In the genomic region with DNA sequence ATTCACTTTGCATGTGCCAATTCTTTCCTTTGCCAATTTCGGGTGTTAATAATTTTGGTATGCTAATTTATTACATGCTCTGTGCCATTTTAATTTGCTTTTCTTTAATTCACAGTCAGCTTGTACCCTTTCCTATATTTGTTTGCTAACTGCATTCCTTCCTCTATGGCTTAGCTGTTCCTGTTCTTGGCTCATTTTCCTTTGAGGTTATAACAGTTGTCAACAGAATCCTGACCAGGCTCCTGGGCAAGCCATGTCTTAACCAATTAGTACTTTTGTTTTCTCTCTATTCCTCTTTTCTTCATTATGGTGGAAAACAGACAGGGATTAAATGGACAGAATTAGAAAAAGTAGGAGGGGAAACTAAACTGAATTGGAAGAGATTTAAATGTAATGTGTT, we compare ENCODE assay signal across 25 cellular contexts.
A peak's percentile ranks its signal among the peaks of the same experiment; 100 is the strongest.
DNase-seq lines count a peak whose midpoint lies in the region; ATAC-seq and TF ChIP-seq lines count a peak whose summit lies in the region.
"Had no signal": no experiment of that assay in that cellular context is flagged by ENCODE, and none has a peak within 500 bp of the region (broad histone marks: within the 10 kb centered on the region; RNA-seq: fewer than 3 reads in every experiment).

No MANE protein-coding gene starts in this region.

- H3K9me3 ChIP-seq in GM23248 (ENCODE audit: low read depth) (no peaks in the 10 kb centered on the region), smooth muscle cell (replicated peaks; ENCODE audit: low read depth) (no peaks in the 10 kb centered on the region)
- H3K9me3 ChIP-seq: ascending aorta, SK-N-SH, upper lobe of right lung had no signal

- H3K27me3 ChIP-seq in GM23248 (replicated peaks; ENCODE audit: insufficient read depth) = no peaks in the 10 kb centered on the region
- no peaks in the 10 kb centered on the region for H3K27me3 ChIP-seq in smooth muscle cell (ENCODE audit: low read depth)
- H3K27me3 ChIP-seq: ascending aorta, upper lobe of right lung had no signal

- no peaks in the 10 kb centered on the region for H3K9me2 ChIP-seq in GM23248 (ENCODE audit: insufficient read depth)
- H3K9me2 ChIP-seq: SK-N-SH had no signal

- no peak overlapping the region for H2AFZ ChIP-seq in GM23248
- no peak overlapping the region for H2AFZ ChIP-seq in smooth muscle cell (ENCODE audit: low read depth)

- in situ Hi-C loops in GM23248 (cut with MboI) = no loop called here

- H3K4me1 ChIP-seq in GM23248 (ENCODE audit: insufficient read depth) (peaks cover 9% of the 10 kb centered on the region; the same call in 1 of the 2 replicates), smooth muscle cell (ENCODE audit: low read depth) (peaks cover 26% of the 10 kb centered on the region)
- H3K4me1 ChIP-seq: ascending aorta, upper lobe of right lung had no signal

- H3K4me2 ChIP-seq in GM23248 (ENCODE audit: unreplicated experiment) (no peak overlapping the region), smooth muscle cell (peak overlapping the region; percentile 51)
- H3K4me2 ChIP-seq: KMS-11, SK-N-SH had no signal

- no peak for TF ChIP-seq CTCF in fibroblast of villous mesenchyme (IDR thresholded peaks at IDR 0.05; ENCODE audit: insufficient read depth, low read depth, low read length)
- TF ChIP-seq CTCF in smooth muscle cell (IDR thresholded peaks at IDR 0.05; ENCODE audit: borderline replicate concordance, insufficient read depth, poor library complexity, severe bottlenecking) = no peak

- H3F3A ChIP-seq in GM23248 (ENCODE audit: insufficient read depth) = no peaks in the 10 kb centered on the region
- peaks cover 25% of the 10 kb centered on the region for H3F3A ChIP-seq in smooth muscle cell (ENCODE audit: low read depth)

- H3K9ac ChIP-seq in GM23248 = no peak overlapping the region
- H3K9ac ChIP-seq in smooth muscle cell (ENCODE audit: low read depth) = no peak overlapping the region
- H3K9ac ChIP-seq: KMS-11, SK-N-SH had no signal

- 7 to 33% methylated on average over 1 of the region's 1 CpG for WGBS in GM23248 (ENCODE audit: low coverage in 1 of 2, low lambda C conversion rate in 2 of 2, missing lambda C conversion rate in 2 of 2), 2 experiments
- WGBS in smooth muscle cell (ENCODE audit: low lambda C conversion rate) = 73% methylated on average over 1 of the region's 1 CpG

- H3K36me3 ChIP-seq in GM23248 (ENCODE audit: low read depth) (no peaks in the 10 kb centered on the region), smooth muscle cell (ENCODE audit: low read depth) (no peaks in the 10 kb centered on the region)
- H3K36me3 ChIP-seq: upper lobe of right lung had no signal

- DNase-seq in GM23248 (peak; percentile 5), NCI-H82 treated with DMSO at 0.1 percent for 48 hours (lab: John Stamatoyannopoulos, UW; ENCODE audit: unreplicated experiment) (peak; percentile 75), fibroblast of villous mesenchyme (ENCODE audit: low read depth) (peak; percentile 69), smooth muscle cell (lab: John Stamatoyannopoulos, UW; ENCODE audit: unreplicated experiment) (no peak), medulla oblongata (ENCODE audit: extremely low spot score) (no peak), AML-193 (lab: John Stamatoyannopoulos, UW) (no peak)
- DNase-seq: activated effector memory CD4-positive, alpha-beta T cell treated with Interleukin-2 at 50 U/mL for 16 hours; CD4-positive, CD25-positive, alpha-beta regulatory T cell; dermis blood vessel endothelial cell; islet precursor cell; NCI-H1436 treated with DMSO at 0.1 percent for 48 hours; NCI-H2107; NCI-H774; retina; RPMI8226; SK-N-SH; stimulated activated CD4-positive, alpha-beta T cell treated with anti-CD3 and anti-CD28 coated beads, Interleukin-4, amount 100 ng/mL, for 24 hours; substantia nigra; T-helper 17 cell; upper lobe of right lung had no signal

- no peak overlapping the region for H3K27ac ChIP-seq in GM23248
- peak overlapping the region; percentile 61 for H3K27ac ChIP-seq in smooth muscle cell (ENCODE audit: low read depth)
- H3K27ac ChIP-seq: ascending aorta, KMS-11, upper lobe of right lung had no signal

- ATAC-seq in GM21529 (IDR thresholded peaks at IDR 0.05; ENCODE audit: unreplicated experiment) = no peak
- ATAC-seq: HCT116; stimulated activated effector memory CD8-positive, alpha-beta T cell treated with anti-CD3 and anti-CD28 coated beads, Interleukin-12 subunit alpha, Interleukin-12 subunit beta, amount 100 ng/mL, for 72 hours; T-helper 17 cell; upper lobe of right lung had no signal

- H4K20me1 ChIP-seq in GM23248 (ENCODE audit: insufficient read depth) (no peaks in the 10 kb centered on the region), smooth muscle cell (ENCODE audit: low read depth) (no peaks in the 10 kb centered on the region)

- no peaks in the 10 kb centered on the region for H3K79me2 ChIP-seq in GM23248 (ENCODE audit: insufficient read depth)
- no peaks in the 10 kb centered on the region for H3K79me2 ChIP-seq in smooth muscle cell (ENCODE audit: low read depth)

- no peak overlapping the region for H3K4me3 ChIP-seq in GM23248
- H3K4me3 ChIP-seq in fibroblast of villous mesenchyme (ENCODE audit: low read depth, low read length) = no peak overlapping the region
- H3K4me3 ChIP-seq in smooth muscle cell = no peak overlapping the region
- H3K4me3 ChIP-seq: ascending aorta, upper lobe of right lung had no signal

Comparison
In these comparisons a context has a peak if more than half of its experiments do, and no peak if none do; other contexts are left out.
1. DNase-seq: peak in GM23248 (single experiment), NCI-H82 treated with DMSO at 0.1 percent for 48 hours (single experiment) and fibroblast of villous mesenchyme (single experiment); none in smooth muscle cell (single experiment), medulla oblongata (single experiment) and AML-193 (0 of 2).